27 cellular contexts compared by ENCODE assay signal in the genomic region with DNA sequence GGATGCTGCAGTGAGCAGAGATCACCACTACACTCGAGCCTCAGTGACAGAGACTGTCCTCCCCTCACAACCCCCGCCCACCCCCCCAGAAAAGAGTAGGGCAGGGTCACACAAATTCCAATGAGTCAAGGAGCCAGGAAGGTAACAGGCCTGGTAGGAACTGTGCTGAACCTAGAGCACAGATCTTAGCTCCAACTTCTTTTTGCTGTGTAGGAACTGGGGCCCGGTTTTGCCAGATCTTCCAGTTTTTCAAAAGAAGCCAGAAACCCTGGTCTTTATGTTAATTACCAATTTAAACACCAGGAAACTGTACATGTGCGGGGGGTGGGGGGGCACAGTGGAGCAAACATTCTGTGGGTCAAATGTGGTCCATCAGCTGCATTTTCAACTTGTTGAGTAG.
DNase-seq lines count a peak whose midpoint lies in the region; TF ChIP-seq lines count a peak whose summit lies in the region.
"Had no signal": no experiment of that assay in that cellular context is flagged by ENCODE, and none has a peak within 500 bp of the region (broad histone marks: within the 10 kb centered on the region; RNA-seq: fewer than 3 reads in every experiment).

No MANE protein-coding gene starts in this region.

- no peak overlapping the region for H3K14ac ChIP-seq in mesenchymal stem cell (ENCODE audit: low read length in 2 of 2)

- no peak overlapping the region for H2AK5ac ChIP-seq in mesenchymal stem cell (ENCODE audit: low read length, severe bottlenecking)

- H3K36me3 ChIP-seq in HUES48 (ENCODE audit: control insufficient read depth, insufficient read depth, low read length) (peaks cover 50% of the 10 kb centered on the region), mesenchymal stem cell (ENCODE audit: control insufficient read depth in 1 of 2, insufficient read depth in 2 of 2, low read depth in 1 of 2, low read length in 2 of 2) (peaks cover 17 to 82% of the 10 kb centered on the region in 2 experiments), OCI-LY7 (ENCODE audit: insufficient read depth, low read length) (peaks cover 27% of the 10 kb centered on the region)

- POLR2A ChIA-PET in OCI-LY7 (lab: Charles Lee): interaction anchor here (0.6 to 1.5 kb wide), 4 partner anchors 17 to 1142 kb away, joined by 3 to 5 read pairs (median 3); no protein-coding TSS in a partner anchor

- H3K23ac ChIP-seq in mesenchymal stem cell (ENCODE audit: low read length in 2 of 2): no peak overlapping the region

- H3K4me3 ChIP-seq in HUES48 (ENCODE audit: low read depth, low read length) (no peak overlapping the region), epithelial cell of esophagus (ENCODE audit: low read length) (no peak overlapping the region), mesenchymal stem cell (ENCODE audit: insufficient read depth in 1 of 2, low read depth in 1 of 2, low read length in 2 of 2) (no peak overlapping the region), OCI-LY7 (ENCODE audit: low read depth, low read length, poor library complexity, severe bottlenecking) (no peak overlapping the region)
- H3K4me3 ChIP-seq: adrenal gland, MG63, neural progenitor cell, thyroid gland had no signal

- H3K9me2 ChIP-seq in OCI-LY7 (ENCODE audit: insufficient read depth, low read length): no peaks in the 10 kb centered on the region

- no peak overlapping the region for H2BK5ac ChIP-seq in mesenchymal stem cell (ENCODE audit: low read depth, low read length, poor library complexity, severe bottlenecking)

- H3K4me2 ChIP-seq in mesenchymal stem cell (ENCODE audit: low read length, poor library complexity, severe bottlenecking) (no peak overlapping the region), OCI-LY7 (ENCODE audit: low read length) (no peak overlapping the region)
- H3K4me2 ChIP-seq: neural progenitor cell had no signal

- TF ChIP-seq CTCF in epithelial cell of esophagus (IDR thresholded peaks at IDR 0.05; ENCODE audit: insufficient read depth, low read depth, low read length, missing control alignments) (no peak), OCI-LY7 (conservative IDR thresholded peaks at IDR 0.05; ENCODE audit: low read length) (no peak)

- H2BK12ac ChIP-seq in mesenchymal stem cell (ENCODE audit: low read length in 2 of 2): no peak overlapping the region

- intact Hi-C loops in OCI-LY7 (cut with micrococcal nuclease; ENCODE audit: unreplicated experiment): no loop called here

- no peaks in the 10 kb centered on the region for H3K27me3 ChIP-seq in HUES48 (ENCODE audit: control insufficient read depth, insufficient read depth, low read length)
- no peaks in the 10 kb centered on the region for H3K27me3 ChIP-seq in mesenchymal stem cell (ENCODE audit: control insufficient read depth in 1 of 2, insufficient read depth in 1 of 2, low read length in 2 of 2)
- H3K27me3 ChIP-seq: adrenal gland, MG63, neural progenitor cell, thyroid gland had no signal

- H3K9me3 ChIP-seq in HUES48 (ENCODE audit: control insufficient read depth, insufficient read depth, low read length): no peaks in the 10 kb centered on the region
- H3K9me3 ChIP-seq in mesenchymal stem cell (ENCODE audit: control insufficient read depth, low read length): no peaks in the 10 kb centered on the region
- no peaks in the 10 kb centered on the region for H3K9me3 ChIP-seq in OCI-LY7 (ENCODE audit: low read length)
- H3K9me3 ChIP-seq: adrenal gland, MG63, thyroid gland had no signal

- H3K79me2 ChIP-seq in OCI-LY7 (ENCODE audit: insufficient read depth, low read depth, low read length): no peaks in the 10 kb centered on the region

- peak; percentile 47 for DNase-seq in epithelial cell of esophagus (ENCODE audit: low read depth)
- no peak for DNase-seq in mesenchymal stem cell
- DNase-seq in ureter (ENCODE audit: low spot score): peak; percentile 64
- DNase-seq in SIG-M5 treated with dmso at 0.1 percent for 504 hours (lab: John Stamatoyannopoulos, UW; ENCODE audit: unreplicated experiment): no peak
- DNase-seq in OCI-LY7 (ENCODE audit: low spot score): no peak
- no peak for DNase-seq in HCEC 1CT
- DNase-seq: activated CD4-positive, alpha-beta memory T cell treated with anti-CD3 and anti-CD28 coated beads, Interleukin-2, amount 10 ng/mL, durations not matched to agents 7 days and 5 days; activated CD8-positive, alpha-beta memory T cell treated with anti-CD3 and anti-CD28 coated beads, Interleukin-2, amount 50 U/mL, for 4 hours; activated naive CD4-positive, alpha-beta T cell treated with anti-CD3 and anti-CD28 coated beads, Interleukin-2, amount 10 ng/mL, durations not matched to agents 7 days and 5 days; adrenal gland; cerebellar nuclear complex; DND-41; hypothalamus; immature natural killer cell; KG1; NCI-H1105 treated with DMSO at 0.1 percent for 48 hours; NCI-H187 treated with DMSO at 0.1 percent for 48 hours; NCI-H2171 treated with DMSO at 0.1 percent for 48 hours; NCI-H510A treated with DMSO at 0.1 percent for 48 hours; NK-92 treated with Interleukin-12 subunit alpha and Interleukin-12 subunit beta, amount 100 ng/mL, for 24 hours; right cardiac atrium; stimulated activated CD8-positive, alpha-beta memory T cell treated with anti-CD3 and anti-CD28 coated beads, Interleukin-4, amount 100 ng/mL, for 48 hours; T-helper 2 cell; thyroid gland had no signal

- no peak overlapping the region for H2BK15ac ChIP-seq in mesenchymal stem cell (ENCODE audit: low read depth, poor library complexity, severe bottlenecking)

- no peak overlapping the region for H4K8ac ChIP-seq in mesenchymal stem cell (ENCODE audit: low read length)

- BruUV-seq in OCI-LY7 (replicated peaks; lab: Mats Ljungman, UMichigan): no TSS peak

- no peaks in the 10 kb centered on the region for H4K20me1 ChIP-seq in OCI-LY7 (ENCODE audit: insufficient read depth, low read length)

- H2BK120ac ChIP-seq in mesenchymal stem cell (ENCODE audit: low read depth, low read length): no peak overlapping the region

- H4K91ac ChIP-seq in mesenchymal stem cell (ENCODE audit: low read length): no peak overlapping the region

- H2AFZ ChIP-seq in mesenchymal stem cell (ENCODE audit: low read depth, low read length) (no peak overlapping the region), OCI-LY7 (ENCODE audit: low read length) (no peak overlapping the region)
- H2AFZ ChIP-seq: neural progenitor cell had no signal

- H3K4me1 ChIP-seq in HUES48 (ENCODE audit: control insufficient read depth, insufficient read depth, low read length) (peaks cover 12% of the 10 kb centered on the region), mesenchymal stem cell (ENCODE audit: control insufficient read depth, insufficient read depth, low read depth, low read length) (peaks cover 3% of the 10 kb centered on the region), OCI-LY7 (ENCODE audit: insufficient read depth, low read length, poor library complexity, severe bottlenecking) (no peaks in the 10 kb centered on the region)

- WGBS in mesenchymal stem cell: 100% methylated on average over 2 of the region's 4 CpGs

- H3K27ac ChIP-seq in HUES48 (ENCODE audit: low read depth, low read length): peak overlapping the region; percentile 30
- H3K27ac ChIP-seq in mesenchymal stem cell (ENCODE audit: low read length, poor library complexity, severe bottlenecking): no peak overlapping the region
- no peak overlapping the region for H3K27ac ChIP-seq in OCI-LY7 (ENCODE audit: low read depth, low read length, poor library complexity, severe bottlenecking)
- H3K27ac ChIP-seq: neural progenitor cell, thyroid gland had no signal

- H3K4ac ChIP-seq in mesenchymal stem cell (ENCODE audit: low read depth in 1 of 2, low read length in 2 of 2): no peak overlapping the region

- H3K79me1 ChIP-seq in mesenchymal stem cell (replicated peaks; ENCODE audit: low read length, poor library complexity, severe bottlenecking): peaks cover 4% of the 10 kb centered on the region

- no peak overlapping the region for H3K18ac ChIP-seq in mesenchymal stem cell (ENCODE audit: low read depth in 1 of 2, low read length in 2 of 2)

- CTCF ChIA-PET in OCI-LY7 (lab: Charles Lee; ENCODE audit: unreplicated experiment): no interaction called here

- H3K9ac ChIP-seq in HUES48 (ENCODE audit: low read depth, low read length) (no peak overlapping the region), mesenchymal stem cell (ENCODE audit: low read length) (peak overlapping the region; percentile 48)
- H3K9ac ChIP-seq: neural progenitor cell had no signal

Comparison
In these comparisons a context has a peak if more than half of its experiments do, and no peak if none do; other contexts are left out.
1. DNase-seq: peak in epithelial cell of esophagus (single experiment) and ureter (single experiment); none in mesenchymal stem cell (single experiment), SIG-M5 treated with dmso at 0.1 percent for 504 hours (single experiment), OCI-LY7 (single experiment) and HCEC 1CT (single experiment).